1 cellular context compared by ENCODE assay signal in the genomic region with DNA sequence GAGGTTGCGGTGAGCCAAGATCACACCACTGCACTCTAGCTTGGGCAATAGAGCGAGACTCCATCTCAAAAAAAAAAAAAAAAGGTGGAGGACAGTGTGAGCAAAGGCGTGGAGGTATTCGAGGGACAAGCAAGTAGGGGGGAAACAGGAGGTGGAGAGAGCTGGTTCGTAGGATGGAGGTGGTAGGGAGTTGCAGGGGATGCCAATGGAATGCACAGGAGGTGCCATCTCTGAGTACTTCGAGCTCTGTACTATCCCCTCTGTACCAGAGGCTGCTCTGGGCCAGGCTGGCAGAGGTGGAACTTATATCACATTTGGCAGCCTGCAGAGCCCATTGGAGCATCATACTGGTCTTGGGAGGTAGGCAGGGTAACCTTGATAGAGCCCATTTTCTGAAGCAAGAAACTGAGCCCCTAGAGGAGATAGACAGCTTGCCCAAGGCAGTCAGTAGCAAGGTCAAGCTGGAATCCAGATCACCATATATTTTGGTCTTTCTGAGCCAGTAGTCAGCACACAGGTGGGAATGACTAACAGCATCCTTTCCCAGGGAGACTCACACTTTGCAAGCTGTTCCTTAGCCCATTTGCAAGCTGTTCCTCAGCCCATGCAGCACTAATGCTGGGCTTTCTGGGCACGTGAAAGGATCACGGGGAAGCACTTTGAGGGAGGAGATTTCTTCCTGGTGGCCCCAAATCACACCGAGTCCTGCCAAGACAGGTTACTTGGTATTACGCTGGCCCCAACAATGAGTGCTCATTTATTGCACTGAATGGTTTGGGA.
TF ChIP-seq lines count a peak whose summit lies in the region.

No MANE protein-coding gene starts in this region.

TF ChIP-seq in SK-N-SH treated with all-trans-retinoic acid at 6 μM for 48 hours, 23 proteins besides CTCF, POLR2A, EP300 and RAD21 (continued from another document):
- TF ChIP-seq CSRNP3 (CRISPR knock-in tag; IDR thresholded peaks at IDR 0.05) (no peak), CREB5 (CRISPR knock-in tag; IDR thresholded peaks at IDR 0.05; ENCODE audit: low read depth) (no peak)
